Comparison of ENCODE assay signal across 8 cellular contexts in genomic region chr2:108593547-108594098, GRCh38. TPM values are rescaled to one million over a fixed set of nuclear protein-coding genes. Genes with fewer than 3 reads are reported as not detected.
DNase-seq lines count a peak whose midpoint lies in the region; ATAC-seq and TF ChIP-seq lines count a peak whose summit lies in the region.

No MANE protein-coding gene starts in this region.

- H3K4me1 ChIP-seq in RWPE2 (ENCODE audit: insufficient read depth, poor library complexity, severe bottlenecking) (peaks cover 61% of the 10 kb centered on the region), subcutaneous abdominal adipose tissue (ENCODE audit: control insufficient read depth in 5 of 5, insufficient read depth in 5 of 5, low read length in 5 of 5) (peaks cover 3 to 42% (median 35%) of the 10 kb centered on the region in 5 donors)

- H3K9me3 ChIP-seq in RWPE2 (ENCODE audit: severe bottlenecking) (no peaks in the 10 kb centered on the region), subcutaneous abdominal adipose tissue (ENCODE audit: control insufficient read depth in 5 of 5, low read length in 5 of 5) (no peaks in the 10 kb centered on the region)

- H3K9me3 Mint-ChIP-seq in activated CD4-positive, alpha-beta T cell treated with anti-CD3 and anti-CD28 coated beads, Interleukin-2, amount 10 ng/mL, durations not matched to agents 24 days and 14 days = no peaks in the 10 kb centered on the region

- peak overlapping the region; percentile 53 for H3K27ac Mint-ChIP-seq in activated CD4-positive, alpha-beta T cell treated with anti-CD3 and anti-CD28 coated beads, Interleukin-2, amount 10 ng/mL, durations not matched to agents 24 days and 14 days

- peaks cover 2% of the 10 kb centered on the region for H3K36me3 Mint-ChIP-seq in activated CD4-positive, alpha-beta T cell treated with anti-CD3 and anti-CD28 coated beads, Interleukin-2, amount 10 ng/mL, durations not matched to agents 24 days and 14 days (ENCODE audit: low read depth)

- no peak overlapping the region for H3K9ac ChIP-seq in subcutaneous abdominal adipose tissue (ENCODE audit: low read length in 5 of 5)

- H3K27me3 ChIP-seq in RWPE2 (ENCODE audit: insufficient read depth, poor library complexity, severe bottlenecking) (no peaks in the 10 kb centered on the region), subcutaneous abdominal adipose tissue (ENCODE audit: control insufficient read depth in 5 of 5, insufficient read depth in 4 of 5, low read length in 5 of 5) (no peaks in the 10 kb centered on the region)

- TF ChIP-seq CTCF in RWPE2 (IDR thresholded peaks at IDR 0.05; ENCODE audit: poor library complexity, severe bottlenecking) = no peak

- H3K4me3 ChIP-seq in RWPE2 (ENCODE audit: severe bottlenecking) = no peak overlapping the region
- no peak overlapping the region for H3K4me3 ChIP-seq in subcutaneous abdominal adipose tissue (ENCODE audit: low read depth in 1 of 5, low read length in 5 of 5)

- H3K36me3 ChIP-seq in RWPE2 (ENCODE audit: low read depth) (no peaks in the 10 kb centered on the region), subcutaneous abdominal adipose tissue (ENCODE audit: control insufficient read depth in 5 of 5, insufficient read depth in 5 of 5, low read length in 5 of 5) (no peaks in the 10 kb centered on the region)

- intact Hi-C loops in activated CD4-positive, alpha-beta T cell treated with anti-CD3 and anti-CD28 coated beads, Interleukin-2, amount 10 ng/mL, durations not matched to agents 24 days and 14 days (cut with micrococcal nuclease) = loop anchor here (1.0 to 2.0 kb wide), 2 partner anchors 13 to 43 kb away; no protein-coding TSS in a partner anchor

- H3K4me1 Mint-ChIP-seq in activated CD4-positive, alpha-beta T cell treated with anti-CD3 and anti-CD28 coated beads, Interleukin-2, amount 10 ng/mL, durations not matched to agents 24 days and 14 days = peaks cover 51% of the 10 kb centered on the region

- peak overlapping the region; percentile 83 for H3K4me3 Mint-ChIP-seq in activated CD4-positive, alpha-beta T cell treated with anti-CD3 and anti-CD28 coated beads, Interleukin-2, amount 10 ng/mL, durations not matched to agents 24 days and 14 days

- DNase-seq in activated CD4-positive, alpha-beta T cell treated with anti-CD3 and anti-CD28 coated beads, Interleukin-2, amount 10 ng/mL, durations not matched to agents 24 days and 14 days = no peak
- no peak for DNase-seq in activated CD4-positive, alpha-beta T cell treated with anti-CD3 and anti-CD28 coated beads for 4 hours
- DNase-seq in RWPE2 (ENCODE audit: low spot score) = no peak
- peak; percentile 61 for DNase-seq in fibroblast of the conjunctiva (ENCODE audit: low read depth)
- DNase-seq in SKM-1 treated with dmso at 0.1 percent for 144 hours (lab: John Stamatoyannopoulos, UW; ENCODE audit: unreplicated experiment) = no peak
- DNase-seq in cerebellar cortex (ENCODE audit: low spot score) = no peak
- DNase-seq in effector CD8-positive, alpha-beta T cell (lab: John Stamatoyannopoulos, UW) = no peak

- no peaks in the 10 kb centered on the region for H3K27me3 Mint-ChIP-seq in activated CD4-positive, alpha-beta T cell treated with anti-CD3 and anti-CD28 coated beads, Interleukin-2, amount 10 ng/mL, durations not matched to agents 24 days and 14 days

- peak; percentile 65 for ATAC-seq in RWPE2 (ENCODE audit: low read depth)

- H3K27ac ChIP-seq in RWPE2 (ENCODE audit: poor library complexity, severe bottlenecking) (peak overlapping the region; percentile 100), subcutaneous abdominal adipose tissue (ENCODE audit: low read depth, low read length) (peak overlapping the region; percentile 69)

RNA-seq across cellular contexts. Expression of gene LIMS1, which starts 59.4 kb away (rescaled TPM):
- 63.1 and 66.0 TPM in 2 replicates for total RNA-seq in activated CD4-positive, alpha-beta T cell treated with anti-CD3 and anti-CD28 coated beads, Interleukin-2, amount 10 ng/mL, durations not matched to agents 24 days and 14 days
